In genomic region chr17:65684631-65685030, GRCh38 we compare ENCODE assay signal across 30 cellular contexts.
DNase-seq lines count a peak whose midpoint lies in the region; ATAC-seq and TF ChIP-seq lines count a peak whose summit lies in the region.
"Had no signal": no experiment of that assay in that cellular context is flagged by ENCODE, and none has a peak within 500 bp of the region (broad histone marks: within the 10 kb centered on the region; RNA-seq: fewer than 3 reads in every experiment).

No MANE protein-coding gene starts in this region.

- no peak for TF ChIP-seq RAD21 in HCT116 (IDR thresholded peaks at IDR 0.05; ENCODE audit: low read depth)

- no peaks in the 10 kb centered on the region for H3K27me3 ChIP-seq in HCT116 (ENCODE audit: insufficient read depth, low read length)
- H3K27me3 ChIP-seq in PC-3 (ENCODE audit: low read length): no peaks in the 10 kb centered on the region
- no peaks in the 10 kb centered on the region for H3K27me3 ChIP-seq in suprapubic skin
- H3K27me3 ChIP-seq: left lung, spleen, testis, uterus had no signal

- POLR2A ChIA-PET in HCT116 (lab: Charles Lee) (no interaction called here), PC-3 (lab: Charles Lee; ENCODE audit: unreplicated experiment) (interaction anchor here (0.7 kb wide), 2 partner anchors 10 to 166 kb away, joined by 4 to 6 read pairs; no protein-coding TSS in a partner anchor)

- H2AFZ ChIP-seq in HCT116 (ENCODE audit: low read depth, low read length, poor library complexity, severe bottlenecking) (no peak overlapping the region), PC-3 (ENCODE audit: low read length) (no peak overlapping the region)

- H3K4me3 ChIP-seq in HCT116 (replicated peaks in 1 of 2; ENCODE audit: low read depth in 1 of 2, low read length in 2 of 2) (no peak overlapping the region), PC-3 (ENCODE audit: low read length) (no peak overlapping the region), suprapubic skin (no peak overlapping the region)
- H3K4me3 ChIP-seq: GM12878, left lung, spleen, testis, uterus had no signal

- TF ChIP-seq EP300 in suprapubic skin (IDR thresholded peaks at IDR 0.05): no peak

- 72% methylated on average over 4 of the region's 4 CpGs for WGBS in suprapubic skin

- H3F3A ChIP-seq in PC-3 (ENCODE audit: low read length, unreplicated experiment): no peaks in the 10 kb centered on the region

- BruUV-seq in HCT116 (replicated peaks; lab: Mats Ljungman, UMichigan) (no TSS peak), PC-3 (replicated peaks; lab: Mats Ljungman, UMichigan) (no TSS peak)

- CTCF ChIA-PET in HCT116 (lab: Charles Lee): no interaction called here
- CTCF ChIA-PET in PC-3 (lab: Charles Lee): no interaction called here

- TF ChIP-seq POLR2A in HCT116 (IDR thresholded peaks at IDR 0.05; ENCODE audit: borderline replicate concordance, extremely low read depth, insufficient read depth, insufficient read length) (no peak), suprapubic skin (IDR thresholded peaks at IDR 0.05) (no peak)

- H3K9me3 ChIP-seq in HCT116 (ENCODE audit: control insufficient read depth in 1 of 2, insufficient read depth in 1 of 2, low read depth in 1 of 2, low read length in 2 of 2) (no peaks in the 10 kb centered on the region), PC-3 (ENCODE audit: low read length) (no peaks in the 10 kb centered on the region), suprapubic skin (no peaks in the 10 kb centered on the region)
- H3K9me3 ChIP-seq: left lung, spleen, testis, uterus had no signal

- H3K27ac ChIP-seq in HCT116 (ENCODE audit: low read depth, low read length) (no peak overlapping the region), PC-3 (ENCODE audit: low read length) (no peak overlapping the region), suprapubic skin (no peak overlapping the region)
- H3K27ac ChIP-seq: left lung, spleen, testis, uterus had no signal

- TF ChIP-seq CTCF in HCT116 (IDR thresholded peaks at IDR 0.05 in 2 of 3, conservative IDR thresholded peaks at IDR 0.05 in 1 of 3; ENCODE audit: borderline replicate concordance in 1 of 3, insufficient read depth in 1 of 3, low read depth in 2 of 3, low read length in 2 of 3) (no peak), PC-3 (conservative IDR thresholded peaks at IDR 0.05; ENCODE audit: low read depth, low read length) (no peak), suprapubic skin (IDR thresholded peaks at IDR 0.05) (no peak)

- H3K4me1 ChIP-seq in HCT116 (ENCODE audit: control insufficient read depth in 1 of 2, insufficient read depth in 2 of 2, low read length in 2 of 2): no peaks in the 10 kb centered on the region
- 0 out of 2 replicates have a peak, but pooled peaks cover 8% of the 10 kb centered on the region for H3K4me1 ChIP-seq in PC-3 (ENCODE audit: insufficient read depth, low read length)
- H3K4me1 ChIP-seq in suprapubic skin: no peaks in the 10 kb centered on the region
- H3K4me1 ChIP-seq: left lung, spleen, testis, uterus had no signal

- H3K4me2 ChIP-seq in HCT116 (ENCODE audit: low read length): no peak overlapping the region
- no peak overlapping the region for H3K4me2 ChIP-seq in PC-3 (ENCODE audit: low read length)

- ATAC-seq in HCT116 (no peak), PC-3 (peak; percentile 73)
- ATAC-seq: activated CD8-positive, alpha-beta T cell treated with anti-CD3 and anti-CD28 coated beads, Interleukin-2, amount 10 ng/mL, durations not matched to agents 7 days and 5 days; GM12878; left lung; naive thymus-derived CD8-positive, alpha-beta T cell; stimulated activated effector memory CD8-positive, alpha-beta T cell treated with anti-CD3 and anti-CD28 coated beads, Interleukin-12 subunit alpha, Interleukin-12 subunit beta, amount 100 ng/mL, for 72 hours; T-cell had no signal

- no peak overlapping the region for H3K9ac ChIP-seq in HCT116 (ENCODE audit: low read length)
- H3K9ac ChIP-seq in PC-3 (ENCODE audit: low read length): no peak overlapping the region

- H3K79me2 ChIP-seq in HCT116 (ENCODE audit: insufficient read depth, low read length): no peaks in the 10 kb centered on the region
- H3K79me2 ChIP-seq in PC-3 (ENCODE audit: low read length): no peaks in the 10 kb centered on the region

- H4K20me1 ChIP-seq in HCT116 (ENCODE audit: insufficient read depth): no peaks in the 10 kb centered on the region
- H4K20me1 ChIP-seq in PC-3 (ENCODE audit: low read length): no peaks in the 10 kb centered on the region

- RAD21 ChIA-PET in HCT116 (lab: Charles Lee; ENCODE audit: low non-redundant PET in 1 of 2, low total read pairs in 2 of 2, uncharacterized antibody in 2 of 2, unreplicated experiment in 2 of 2): no interaction called here

- intact Hi-C loops in HCT116 (cut with micrococcal nuclease) (no loop called here), PC-3 (cut with micrococcal nuclease) (no loop called here)

- DNase-seq in HCT116 (ENCODE audit: low read depth, low spot score) (no peak), PC-3 (peak; percentile 62), dermis blood vessel endothelial cell (peak; percentile 84), kidney tubule cell (ENCODE audit: low spot score) (peak; percentile 23), suprapubic skin (ENCODE audit: low spot score in 2 of 2) (no peak), pons (ENCODE audit: low spot score) (no peak), T-helper 9 cell (no peak)
- DNase-seq: activated CD4-positive, alpha-beta T cell treated with anti-CD3 and anti-CD28 coated beads for 1 hour; activated CD8-positive, alpha-beta T cell treated with anti-CD3 and anti-CD28 coated beads, Interleukin-2, amount 10 ng/mL, durations not matched to agents 7 days and 5 days; activated naive CD4-positive, alpha-beta T cell; activated T-cell treated with anti-CD3 and anti-CD28 coated beads, Interleukin-2, amount 50 U/mL, for 24 hours; amniotic stem cell; Calu3; caudate nucleus; DND-41; H9; Karpas-422; left lung; naive thymus-derived CD8-positive, alpha-beta T cell; NCI-H1092 treated with DMSO at 0.1 percent for 48 hours; NCI-H1930; OCI-M1; SHP77 treated with DMSO at 0.1 percent for 48 hours; spleen; stimulated activated CD4-positive, alpha-beta T cell treated with anti-CD3 and anti-CD28 coated beads, Interleukin-2, amount 100 ng/mL, for 48 hours; T-cell; testis; uterus had no signal

- no peaks in the 10 kb centered on the region for H3K36me3 ChIP-seq in HCT116 (ENCODE audit: control insufficient read depth in 1 of 2, insufficient read depth in 2 of 2, low read length in 2 of 2)
- H3K36me3 ChIP-seq in PC-3 (ENCODE audit: low read depth, low read length): no peaks in the 10 kb centered on the region
- H3K36me3 ChIP-seq in suprapubic skin: no peaks in the 10 kb centered on the region
- H3K36me3 ChIP-seq: left lung, uterus had no signal

- H3K9me2 ChIP-seq in HCT116 (ENCODE audit: insufficient read depth) (no peaks in the 10 kb centered on the region), PC-3 (replicated peaks; ENCODE audit: low read length) (no peaks in the 10 kb centered on the region)

TF ChIP-seq in HCT116, 20 proteins besides CTCF, POLR2A, EP300 and RAD21:
- TF ChIP-seq FOSL1 (IDR thresholded peaks at IDR 0.05; ENCODE audit: low read depth) (peak; percentile 27; the same call in 1 of the 2 replicates), TCF7L2 (IDR thresholded peaks at IDR 0.05; ENCODE audit: borderline replicate concordance, extremely low read depth, insufficient read depth, insufficient read length) (no peak), REST (IDR thresholded peaks at IDR 0.05; ENCODE audit: low read depth) (no peak), SIN3A (IDR thresholded peaks at IDR 0.05; ENCODE audit: low read depth) (no peak), SRF (IDR thresholded peaks at IDR 0.05; ENCODE audit: low read depth) (no peak), EZH2 (IDR thresholded peaks at IDR 0.05) (no peak), EGR1 (IDR thresholded peaks at IDR 0.05; ENCODE audit: low read depth) (no peak), SP1 (IDR thresholded peaks at IDR 0.05; ENCODE audit: low read depth) (no peak), CEBPB (IDR thresholded peaks at IDR 0.05; ENCODE audit: low read depth) (peak; percentile 25; the same call in 1 of the 2 replicates), ELF1 (IDR thresholded peaks at IDR 0.05; ENCODE audit: borderline replicate concordance, low read depth) (no peak), JUND (IDR thresholded peaks at IDR 0.05) (peak; percentile 21; the same call in 1 of the 2 replicates)
- TF ChIP-seq, protein P1, sequence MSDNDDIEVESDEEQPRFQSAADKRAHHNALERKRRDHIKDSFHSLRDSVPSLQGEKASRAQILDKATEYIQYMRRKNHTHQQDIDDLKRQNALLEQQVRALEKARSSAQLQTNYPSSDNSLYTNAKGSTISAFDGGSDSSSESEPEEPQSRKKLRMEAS (IDR thresholded peaks at IDR 0.05): no peak
TF ChIP-seq in HCT116: peak in this region for 3.

Comparison
In these comparisons a context has a peak if more than half of its experiments do, and no peak if none do; other contexts are left out.
1. DNase-seq: peak in PC-3 (single experiment), dermis blood vessel endothelial cell (single experiment) and kidney tubule cell (single experiment); none in HCT116 (single experiment), suprapubic skin (0 of 2), pons (single experiment) and T-helper 9 cell (single experiment).